1 cellular context compared by ENCODE assay signal in the genomic region with DNA sequence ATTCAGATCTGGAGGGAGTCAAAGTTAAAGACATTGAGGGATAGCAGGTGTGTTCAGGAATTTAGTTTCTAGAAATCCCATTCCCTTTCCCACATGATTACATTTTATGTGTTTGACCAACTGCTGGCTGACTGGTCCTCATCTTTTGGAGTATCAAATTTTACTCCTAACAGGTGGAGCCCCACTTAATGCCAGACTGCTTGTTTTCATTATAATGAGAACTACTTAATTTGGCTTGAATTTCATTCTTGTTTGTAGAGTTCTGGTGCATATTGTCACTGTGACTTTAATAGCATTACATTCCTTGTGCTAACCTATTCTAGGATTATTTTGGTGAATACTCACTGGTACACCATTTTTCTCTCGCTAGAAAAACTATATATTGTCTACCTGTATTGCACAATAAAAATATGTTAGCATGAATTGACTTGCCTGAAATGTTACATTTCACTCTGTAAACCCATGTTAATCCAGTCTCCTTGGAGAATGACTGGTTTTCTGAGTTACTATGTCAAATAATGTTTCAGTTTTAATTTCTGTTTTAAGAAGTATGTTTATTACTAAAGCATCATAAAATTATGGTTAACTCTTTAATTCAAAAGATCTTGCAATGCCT.
TF ChIP-seq lines count a peak whose summit lies in the region.

No MANE protein-coding gene starts in this region.

TF ChIP-seq in HEK293, 187 proteins besides CTCF, POLR2A, EP300 and RAD21:
- TF ChIP-seq, protein P1, sequence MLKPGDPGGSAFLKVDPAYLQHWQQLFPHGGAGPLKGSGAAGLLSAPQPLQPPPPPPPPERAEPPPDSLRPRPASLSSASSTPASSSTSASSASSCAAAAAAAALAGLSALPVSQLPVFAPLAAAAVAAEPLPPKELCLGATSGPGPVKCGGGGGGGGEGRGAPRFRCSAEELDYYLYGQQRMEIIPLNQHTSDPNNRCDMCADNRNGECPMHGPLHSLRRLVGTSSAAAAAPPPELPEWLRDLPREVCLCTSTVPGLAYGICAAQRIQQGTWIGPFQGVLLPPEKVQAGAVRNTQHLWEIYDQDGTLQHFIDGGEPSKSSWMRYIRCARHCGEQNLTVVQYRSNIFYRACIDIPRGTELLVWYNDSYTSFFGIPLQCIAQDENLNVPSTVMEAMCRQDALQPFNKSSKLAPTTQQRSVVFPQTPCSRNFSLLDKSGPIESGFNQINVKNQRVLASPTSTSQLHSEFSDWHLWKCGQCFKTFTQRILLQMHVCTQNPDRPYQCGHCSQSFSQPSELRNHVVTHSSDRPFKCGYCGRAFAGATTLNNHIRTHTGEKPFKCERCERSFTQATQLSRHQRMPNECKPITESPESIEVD (tag by site-specific recombination; IDR thresholded peaks at IDR 0.05), result peak; percentile 72
- no peak for TF ChIP-seq ZNF549 (tag by site-specific recombination; IDR thresholded peaks at IDR 0.05)
- TF ChIP-seq, protein P2, sequence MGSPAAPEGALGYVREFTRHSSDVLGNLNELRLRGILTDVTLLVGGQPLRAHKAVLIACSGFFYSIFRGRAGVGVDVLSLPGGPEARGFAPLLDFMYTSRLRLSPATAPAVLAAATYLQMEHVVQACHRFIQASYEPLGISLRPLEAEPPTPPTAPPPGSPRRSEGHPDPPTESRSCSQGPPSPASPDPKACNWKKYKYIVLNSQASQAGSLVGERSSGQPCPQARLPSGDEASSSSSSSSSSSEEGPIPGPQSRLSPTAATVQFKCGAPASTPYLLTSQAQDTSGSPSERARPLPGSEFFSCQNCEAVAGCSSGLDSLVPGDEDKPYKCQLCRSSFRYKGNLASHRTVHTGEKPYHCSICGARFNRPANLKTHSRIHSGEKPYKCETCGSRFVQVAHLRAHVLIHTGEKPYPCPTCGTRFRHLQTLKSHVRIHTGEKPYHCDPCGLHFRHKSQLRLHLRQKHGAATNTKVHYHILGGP (tag by site-specific recombination; IDR thresholded peaks at IDR 0.05), result peak; percentile 33; the same call in 1 of the 2 replicates
- no peak for TF ChIP-seq ZNF404 (tag by site-specific recombination; IDR thresholded peaks at IDR 0.05)
- TF ChIP-seq ZBTB20 (tag by site-specific recombination; IDR thresholded peaks at IDR 0.05), result no peak
- TF ChIP-seq, protein P3, sequence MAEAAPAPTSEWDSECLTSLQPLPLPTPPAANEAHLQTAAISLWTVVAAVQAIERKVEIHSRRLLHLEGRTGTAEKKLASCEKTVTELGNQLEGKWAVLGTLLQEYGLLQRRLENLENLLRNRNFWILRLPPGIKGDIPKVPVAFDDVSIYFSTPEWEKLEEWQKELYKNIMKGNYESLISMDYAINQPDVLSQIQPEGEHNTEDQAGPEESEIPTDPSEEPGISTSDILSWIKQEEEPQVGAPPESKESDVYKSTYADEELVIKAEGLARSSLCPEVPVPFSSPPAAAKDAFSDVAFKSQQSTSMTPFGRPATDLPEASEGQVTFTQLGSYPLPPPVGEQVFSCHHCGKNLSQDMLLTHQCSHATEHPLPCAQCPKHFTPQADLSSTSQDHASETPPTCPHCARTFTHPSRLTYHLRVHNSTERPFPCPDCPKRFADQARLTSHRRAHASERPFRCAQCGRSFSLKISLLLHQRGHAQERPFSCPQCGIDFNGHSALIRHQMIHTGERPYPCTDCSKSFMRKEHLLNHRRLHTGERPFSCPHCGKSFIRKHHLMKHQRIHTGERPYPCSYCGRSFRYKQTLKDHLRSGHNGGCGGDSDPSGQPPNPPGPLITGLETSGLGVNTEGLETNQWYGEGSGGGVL (tag by site-specific recombination; IDR thresholded peaks at IDR 0.05), result no peak
- TF ChIP-seq SCRT1 (tag by site-specific recombination; IDR thresholded peaks at IDR 0.05; ENCODE audit: borderline replicate concordance), result 0 out of 2 replicates have a peak, but pooled peaks have one; percentile 32
